ENCODE assay signal across 10 cellular contexts in genomic region chr3:176906046-176906905, GRCh38.
DNase-seq lines count a peak whose midpoint lies in the region; ATAC-seq, FAIRE-seq and TF ChIP-seq lines count a peak whose summit lies in the region.
"Had no signal": no experiment of that assay in that cellular context is flagged by ENCODE, and none has a peak within 500 bp of the region (broad histone marks: within the 10 kb centered on the region; RNA-seq: fewer than 3 reads in every experiment).

No MANE protein-coding gene starts in this region.

- no peak overlapping the region for H3K27ac ChIP-seq in K562 (ENCODE audit: extremely low read depth, low read depth, low read length)

- 0% methylated on average over 5 of the region's 5 CpGs for WGBS in K562 (ENCODE audit: insufficient coverage, low coverage, missing lambda C conversion rate)

- H3K27me3 ChIP-seq in K562 (ENCODE audit: control insufficient read depth in 2 of 2, insufficient read depth in 2 of 2, low read length in 2 of 2), result no peaks in the 10 kb centered on the region; a peak in 1 of 5 replicates

- BruUV-seq in K562 (replicated peaks; lab: Mats Ljungman, UMichigan), result no TSS peak

- TF ChIP-seq POLR2A in K562 (conservative IDR thresholded peaks at IDR 0.05), result no peak

- no peak for TF ChIP-seq RAD21 in K562 (CRISPR knock-in tag; conservative IDR thresholded peaks at IDR 0.05 in 1 of 2, IDR thresholded peaks at IDR 0.05 in 1 of 2)

- no peak for ATAC-seq in K562
- ATAC-seq in HG02885 (IDR thresholded peaks at IDR 0.05; ENCODE audit: poor library complexity, unreplicated experiment), result no peak
- no peak for ATAC-seq in GM21367 (IDR thresholded peaks at IDR 0.05; ENCODE audit: unreplicated experiment)
- ATAC-seq: Panc1; stimulated activated memory B cell treated with anti-CD40 and anti-IgM and Interleukin-4, amounts not matched to agents 10 μg/mL and 1 μg/mL and 100 μg/mL, for 72 hours had no signal

- CTCF ChIA-PET in K562 (lab: Yijun Ruan, JAX; ENCODE audit: low intra/inter-chr PET ratio) (no interaction called here), GM10248 (lab: Yijun Ruan, JAX) (no interaction called here)

- no peaks in the 10 kb centered on the region for H4K20me1 ChIP-seq in K562 (replicated peaks; ENCODE audit: control insufficient read depth, insufficient read depth, low read length)

- FAIRE-seq in K562 (lab: Jason Lieb, UNC), result no peak

- POLR2A ChIA-PET in K562 (lab: Yijun Ruan, JAX), result no interaction called here
- POLR2A ChIA-PET in GM10248 (lab: Yijun Ruan, JAX), result no interaction called here

- H3K9ac ChIP-seq in K562 (ENCODE audit: insufficient read depth in 1 of 2, low read depth in 2 of 2, low read length in 2 of 2), result no peak overlapping the region

- H3K36me3 ChIP-seq in K562 (ENCODE audit: control insufficient read depth, insufficient read depth, low read length), result no peaks in the 10 kb centered on the region

- no peaks in the 10 kb centered on the region for H3K79me2 ChIP-seq in K562 (ENCODE audit: control insufficient read depth, insufficient read depth, low read length)

- H2AFZ ChIP-seq in K562 (ENCODE audit: low read depth, low read length), result no peak overlapping the region

- H3K4me1 ChIP-seq in K562 (replicated peaks in 1 of 2; ENCODE audit: control insufficient read depth in 2 of 2, insufficient read depth in 2 of 2, low read length in 2 of 2), result no peaks in the 10 kb centered on the region

- in situ Hi-C loops in K562 (cut with MboI), result no loop called here

- TF ChIP-seq CTCF in K562 (IDR thresholded peaks at IDR 0.05 in 2 of 3, conservative IDR thresholded peaks at IDR 0.05 in 1 of 3; ENCODE audit: insufficient read depth in 2 of 3, low read depth in 1 of 3, low read length in 3 of 3) (no peak), GM10248 (IDR thresholded peaks at IDR 0.05; ENCODE audit: control extremely low read depth, extremely low read depth, low read depth, missing control alignments) (no peak)

- intact Hi-C loops in K562 (cut with micrococcal nuclease), result no loop called here

- no peaks in the 10 kb centered on the region for H3K9me1 ChIP-seq in K562 (ENCODE audit: control insufficient read depth, insufficient read depth, low read length)

- no peak for TF ChIP-seq EP300 in K562 (IDR thresholded peaks at IDR 0.05; ENCODE audit: low read length)

- no peak overlapping the region for H3K4me2 ChIP-seq in K562 (ENCODE audit: insufficient read depth, low read length)

- DNase-seq in DMS 273 (lab: John Stamatoyannopoulos, UW; ENCODE audit: unreplicated experiment) (peak; percentile 90), NCI-H146 treated with DMSO at 0.1 percent for 48 hours (lab: John Stamatoyannopoulos, UW; ENCODE audit: unreplicated experiment) (peak; percentile 55), K562 (ENCODE audit: extremely low read depth in 1 of 4, low spot score in 3 of 4) (no peak), kidney tubule cell (ENCODE audit: low spot score) (peak; percentile 76), Kasumi-1 (lab: John Stamatoyannopoulos, UW) (no peak), GM10248 (ENCODE audit: extremely low spot score) (no peak)

- no peak overlapping the region for H3K4me3 ChIP-seq in K562

- H3K9me3 ChIP-seq in K562 (replicated peaks; ENCODE audit: control insufficient read depth, insufficient read depth, low read depth, low read length), result no peaks in the 10 kb centered on the region

TF ChIP-seq in K562, 482 proteins besides CTCF, POLR2A, EP300 and RAD21:
- TF ChIP-seq NFIC (IDR thresholded peaks at IDR 0.05), result peak; percentile 67
- no peak for TF ChIP-seq ZNF23 (CRISPR knock-in tag; IDR thresholded peaks at IDR 0.05)
- no peak for TF ChIP-seq CCAR2 (IDR thresholded peaks at IDR 0.05; ENCODE audit: low read depth, low read length)
- no peak for TF ChIP-seq RBFOX2 (IDR thresholded peaks at IDR 0.05; ENCODE audit: low read depth, low read length)
- TF ChIP-seq ZBTB33 (CRISPR knock-in tag; IDR thresholded peaks at IDR 0.05), result no peak

Comparison
In these comparisons a context has a peak if more than half of its experiments do, and no peak if none do; other contexts are left out.
1. DNase-seq: peak in DMS 273 (single experiment), NCI-H146 treated with DMSO at 0.1 percent for 48 hours (single experiment) and kidney tubule cell (single experiment); none in K562 (0 of 4), Kasumi-1 (0 of 2) and GM10248 (single experiment).